In genomic region chr19:34171877-34172660, GRCh38 we compare ENCODE assay signal across 8 cellular contexts. TPM values are rescaled to one million over a fixed set of nuclear protein-coding genes. Genes with fewer than 3 reads are reported as not detected.
DNase-seq lines count a peak whose midpoint lies in the region; ATAC-seq and TF ChIP-seq lines count a peak whose summit lies in the region.

LSM14A (plus strand) TSS chr19:34172504; CDS start chr19:34172643, 139 bp downstream.

- H2BK15ac ChIP-seq in mesenchymal stem cell (ENCODE audit: low read depth, poor library complexity, severe bottlenecking) = peak within 1 kb of the TSS; percentile 97

- peak within 1 kb of the TSS; percentile 97 for H3K27ac ChIP-seq in CD4-positive, alpha-beta T cell (ENCODE audit: low read depth, low read length)
- peak within 1 kb of the TSS; percentile 99 for H3K27ac ChIP-seq in HL-60 (replicated peaks)
- H3K27ac ChIP-seq in mesenchymal stem cell (ENCODE audit: low read length, poor library complexity, severe bottlenecking) = peak within 1 kb of the TSS; percentile 99

- no peak for TF ChIP-seq CTCF in CD4-positive, alpha-beta T cell (IDR thresholded peaks at IDR 0.05)
- no peak for TF ChIP-seq CTCF in HL-60 (IDR thresholded peaks at IDR 0.05; ENCODE audit: insufficient read depth, low read length)

- H3K18ac ChIP-seq in mesenchymal stem cell (ENCODE audit: low read depth in 1 of 2, low read length in 2 of 2) = peak within 1 kb of the TSS; percentile 89 to 100

- peak; percentile 85 for ATAC-seq in CD4-positive, alpha-beta T cell (ENCODE audit: poor library complexity)
- peak; percentile 73 for ATAC-seq in GM19452 (IDR thresholded peaks at IDR 0.05; ENCODE audit: unreplicated experiment)
- peak; percentile 87 for ATAC-seq in effector memory CD8-positive, alpha-beta T cell (replicated peaks)

- H3K36me3 Mint-ChIP-seq in CD4-positive, alpha-beta T cell (ENCODE audit: low read depth) = peaks cover 35% of the 10 kb centered on the region
- H3K36me3 Mint-ChIP-seq in effector memory CD8-positive, alpha-beta T cell (ENCODE audit: insufficient read depth) = peaks cover 53% of the 10 kb centered on the region

- CTCF ChIA-PET in CD4-positive, alpha-beta T cell (lab: Charles Lee) = no interaction called here

- H3K27ac Mint-ChIP-seq in CD4-positive, alpha-beta T cell = peak within 1 kb of the TSS; percentile 97
- peak within 1 kb of the TSS; percentile 90 to 94 for H3K27ac Mint-ChIP-seq in effector memory CD8-positive, alpha-beta T cell

- H3K27me3 Mint-ChIP-seq in CD4-positive, alpha-beta T cell = no peaks in the 10 kb centered on the region
- no peaks in the 10 kb centered on the region for H3K27me3 Mint-ChIP-seq in effector memory CD8-positive, alpha-beta T cell

- peak within 1 kb of the TSS; percentile 73 for H3K4me3 ChIP-seq in HL-60 (replicated peaks; ENCODE audit: insufficient read depth, low read length)
- peak within 1 kb of the TSS; percentile 94 to 100 for H3K4me3 ChIP-seq in mesenchymal stem cell (ENCODE audit: insufficient read depth in 1 of 2, low read depth in 1 of 2, low read length in 2 of 2)

- H3K27me3 ChIP-seq in CD4-positive, alpha-beta T cell (ENCODE audit: control insufficient read depth, insufficient read depth, low read length) = no peaks in the 10 kb centered on the region
- H3K27me3 ChIP-seq in HL-60 (ENCODE audit: insufficient read depth, poor library complexity, severe bottlenecking) (no peaks in the 10 kb centered on the region), mesenchymal stem cell (ENCODE audit: control insufficient read depth in 1 of 2, insufficient read depth in 1 of 2, low read length in 2 of 2) (no peaks in the 10 kb centered on the region)

- no peaks in the 10 kb centered on the region for H3K9me3 ChIP-seq in CD4-positive, alpha-beta T cell (ENCODE audit: control insufficient read depth, low read length)
- H3K9me3 ChIP-seq in mesenchymal stem cell (ENCODE audit: control insufficient read depth, low read length) = no peaks in the 10 kb centered on the region

- H3K4ac ChIP-seq in mesenchymal stem cell (ENCODE audit: low read depth in 1 of 2, low read length in 2 of 2) = peak within 1 kb of the TSS; percentile 100

- 1% methylated on average over 33 of the region's 83 CpGs for WGBS in mesenchymal stem cell

- H3K4me1 ChIP-seq in mesenchymal stem cell (ENCODE audit: control insufficient read depth, insufficient read depth, low read depth, low read length) = peaks cover 14% of the 10 kb centered on the region

- peak within 1 kb of the TSS; percentile 94 for H3K4me2 ChIP-seq in mesenchymal stem cell (ENCODE audit: low read length, poor library complexity, severe bottlenecking)

- H4K91ac ChIP-seq in mesenchymal stem cell (ENCODE audit: low read length) = peak within 1 kb of the TSS; percentile 100

- no peaks in the 10 kb centered on the region for H3K79me1 ChIP-seq in mesenchymal stem cell (replicated peaks; ENCODE audit: low read length, poor library complexity, severe bottlenecking)

- H3K9me3 Mint-ChIP-seq in CD4-positive, alpha-beta T cell = no peaks in the 10 kb centered on the region
- H3K9me3 Mint-ChIP-seq in effector memory CD8-positive, alpha-beta T cell = no peaks in the 10 kb centered on the region

- H3K4me1 Mint-ChIP-seq in CD4-positive, alpha-beta T cell (ENCODE audit: low read depth) = peaks cover 50% of the 10 kb centered on the region
- H3K4me1 Mint-ChIP-seq in effector memory CD8-positive, alpha-beta T cell (ENCODE audit: low read depth in 2 of 2) = peaks cover 32 to 42% of the 10 kb centered on the region in 2 donors

- intact Hi-C loops in CD4-positive, alpha-beta T cell (cut with DNase I, micrococcal nuclease) = loop anchor here (2.0 to 5.0 kb wide), 6 partner anchors 37 to 505 kb away; partner anchors contain the start of genes SCGB2B2 (in 1 of the 2) and ZNF302 (in 1 of the 2)

- H3K36me3 ChIP-seq in mesenchymal stem cell (ENCODE audit: control insufficient read depth in 1 of 2, insufficient read depth in 2 of 2, low read depth in 1 of 2, low read length in 2 of 2) = peaks cover 6 to 8% of the 10 kb centered on the region in 2 experiments

- peak within 1 kb of the TSS in 1 of 2 experiments; percentile 100 for H3K23ac ChIP-seq in mesenchymal stem cell (ENCODE audit: low read length in 2 of 2)

- peak within 1 kb of the TSS; percentile 97 for H2AFZ ChIP-seq in mesenchymal stem cell (ENCODE audit: low read depth, low read length)

- POLR2A ChIA-PET in CD4-positive, alpha-beta T cell (lab: Charles Lee) = interaction anchor here (0.6 to 2.7 kb wide), 22 partner anchors 10 to 506 kb away, joined by 3 to 19 read pairs (median 4); partner anchors contain the start of genes GPI, UBA2 and ZNF302

- peak within 1 kb of the TSS; percentile 99 for H4K8ac ChIP-seq in mesenchymal stem cell (ENCODE audit: low read length)

- peak within 1 kb of the TSS; percentile 99 for H2BK5ac ChIP-seq in mesenchymal stem cell (ENCODE audit: low read depth, low read length, poor library complexity, severe bottlenecking)

- peak; percentile 84 to 93 (median 90) for DNase-seq in CD4-positive, alpha-beta T cell
- peak; percentile 86 to 93 for DNase-seq in HL-60 (ENCODE audit: low read depth in 1 of 2, low spot score in 1 of 2)
- DNase-seq in NK-92 treated with Interleukin-12 subunit alpha and Interleukin-12 subunit beta, amount 100 ng/mL, for 24 hours (lab: John Stamatoyannopoulos, UW) = peak; percentile 87
- peak; percentile 80 to 82 for DNase-seq in activated CD8-positive, alpha-beta memory T cell treated with anti-CD3 and anti-CD28 coated beads for 4 hours (ENCODE audit: low read depth in 2 of 2)
- peak; percentile 90 to 95 (median 94) for DNase-seq in effector memory CD8-positive, alpha-beta T cell
- DNase-seq in mesenchymal stem cell = peak; percentile 92
- DNase-seq in stimulated activated CD8-positive, alpha-beta memory T cell treated with anti-CD3 and anti-CD28 coated beads, Interleukin-12 subunit alpha, Interleukin-12 subunit beta, amount 100 ng/mL, for 24 hours (ENCODE audit: extremely low read depth) = peak; percentile 60

- H3K9ac ChIP-seq in mesenchymal stem cell (ENCODE audit: low read length) = peak within 1 kb of the TSS; percentile 96

- H2AK5ac ChIP-seq in mesenchymal stem cell (ENCODE audit: low read length, severe bottlenecking) = peak within 1 kb of the TSS; percentile 89

- peak within 1 kb of the TSS; percentile 39 to 46 for H2BK12ac ChIP-seq in mesenchymal stem cell (ENCODE audit: low read length in 2 of 2)

- peak within 1 kb of the TSS; percentile 88 for H2BK120ac ChIP-seq in mesenchymal stem cell (ENCODE audit: low read depth, low read length)

- peak within 1 kb of the TSS; percentile 99 for H3K4me3 Mint-ChIP-seq in CD4-positive, alpha-beta T cell
- H3K4me3 Mint-ChIP-seq in effector memory CD8-positive, alpha-beta T cell = peak within 1 kb of the TSS; percentile 95

- H3K14ac ChIP-seq in mesenchymal stem cell (ENCODE audit: low read length in 2 of 2) = peak within 1 kb of the TSS; percentile 58 to 100

RNA-seq across cellular contexts. Expression of gene LSM14A, which starts in this region (rescaled TPM):
- 100 to 1,000 TPM; 210 to 217 TPM for total RNA-seq in CD4-positive, alpha-beta T cell
- 74.6 TPM for polyA plus RNA-seq in mesenchymal stem cell (2013, experiment 1 of 2)
- 75.4 TPM for polyA plus RNA-seq in mesenchymal stem cell (2013, experiment 2 of 2)

Comparison
In these comparisons a context has a peak if more than half of its experiments do, and no peak if none do; other contexts are left out.
1. Peak in every context shown above with its lines: DNase-seq, ATAC-seq, H3K4me3 ChIP-seq and H3K27ac ChIP-seq.